ENCODE assay signal across 8 cellular contexts in genomic region chr5:134523543-134524136, GRCh38. TPM values are rescaled to one million over a fixed set of nuclear protein-coding genes. Genes with fewer than 3 reads are reported as not detected.
A peak's percentile ranks its signal among the peaks of the same experiment; 100 is the strongest.
DNase-seq lines count a peak whose midpoint lies in the region; ATAC-seq and TF ChIP-seq lines count a peak whose summit lies in the region.

No MANE protein-coding gene starts in this region.

- no peaks in the 10 kb centered on the region for H3K9me3 Mint-ChIP-seq in chondrocyte (ENCODE audit: low read depth)
- no peaks in the 10 kb centered on the region for H3K9me3 Mint-ChIP-seq in naive B cell

- H3K27me3 Mint-ChIP-seq in chondrocyte (ENCODE audit: low read depth), result peaks cover 13% of the 10 kb centered on the region
- no peaks in the 10 kb centered on the region for H3K27me3 Mint-ChIP-seq in naive B cell

- intact Hi-C loops in sciatic nerve (cut with DNase I), result no loop called here

- DNase-seq in AG10803 (ENCODE audit: low read depth) (no peak), LHCN-M2 (ENCODE audit: low read depth) (peak; percentile 14), chondrocyte (ENCODE audit: low spot score) (no peak), naive B cell (no peak), sciatic nerve (ENCODE audit: low spot score) (no peak), amniotic stem cell (lab: John Stamatoyannopoulos, UW) (no peak)

- H3K27ac Mint-ChIP-seq in chondrocyte (ENCODE audit: unreplicated experiment), result no peak overlapping the region
- H3K27ac Mint-ChIP-seq in naive B cell, result peak overlapping the region; percentile 98 to 100 (median 99)

- no peaks in the 10 kb centered on the region for H3K36me3 Mint-ChIP-seq in chondrocyte (ENCODE audit: low read depth)
- H3K36me3 Mint-ChIP-seq in naive B cell, result peaks cover 0 to 8% of the 10 kb centered on the region in 2 donors

- H3K4me1 Mint-ChIP-seq in chondrocyte (ENCODE audit: low read depth) (peaks cover 15% of the 10 kb centered on the region), naive B cell (peaks cover 20 to 35% (median 31%) of the 10 kb centered on the region in 3 donors)

- ATAC-seq in naive B cell (ENCODE audit: low read depth in 2 of 2), result no peak
- no peak for ATAC-seq in sciatic nerve
- ATAC-seq in GM18868 (IDR thresholded peaks at IDR 0.05; ENCODE audit: unreplicated experiment), result no peak
- ATAC-seq in HG03521 (IDR thresholded peaks at IDR 0.05; ENCODE audit: unreplicated experiment), result no peak

- H3K4me3 Mint-ChIP-seq in chondrocyte (ENCODE audit: unreplicated experiment), result peak overlapping the region; percentile 93
- peak overlapping the region; percentile 96 to 100 (median 98) for H3K4me3 Mint-ChIP-seq in naive B cell

- TF ChIP-seq CTCF in AG10803 (conservative IDR thresholded peaks at IDR 0.05; ENCODE audit: low read length) (no peak), chondrocyte (IDR thresholded peaks at IDR 0.05) (no peak)

- H3K4me3 ChIP-seq in AG10803 (ENCODE audit: low read length), result peak overlapping the region; percentile 87

RNA-seq across cellular contexts. Expression of gene JADE2, which starts 1.8 kb away (rescaled TPM):
- 34.0 and 34.4 TPM in 2 replicates for total RNA-seq in LHCN-M2 (2014; rRNA removed)
- 12.3 TPM for polyA plus RNA-seq in LHCN-M2 (2012)
- 16.3 to 17.6 TPM (median 16.8 TPM) in 3 replicates for total RNA-seq in chondrocyte
- 10 to 100 TPM in 5 of 6 donors, 1 to 10 TPM in 1; 7.1 to 47.1 (median 27.1) TPM for polyA plus RNA-seq in naive B cell (ENCODE audit: low read depth in 6 of 6)
- 55.0 TPM for total RNA-seq in sciatic nerve
